In genomic region chr10:15341502-15342128, GRCh38 we compare ENCODE assay signal across 17 cellular contexts.
"Had no signal": no experiment of that assay in that cellular context is flagged by ENCODE, and none has a peak within 500 bp of the region (broad histone marks: within the 10 kb centered on the region; RNA-seq: fewer than 3 reads in every experiment).

No MANE protein-coding gene starts in this region.

- H3K4me3 Mint-ChIP-seq: endodermal cell, memory B cell, naive B cell had no signal

- H3K36me3 Mint-ChIP-seq: memory B cell, naive B cell had no signal

- H3K4me1 Mint-ChIP-seq: memory B cell, naive B cell had no signal

- H3K9me3 Mint-ChIP-seq: endodermal cell, memory B cell, naive B cell had no signal

- DNase-seq: colonic mucosa; effector CD4-positive, alpha-beta T cell; endodermal cell; heart right ventricle; hypothalamus; islet precursor cell; left lung; lower lobe of right lung; naive B cell; small intestine; stimulated activated CD4-positive, alpha-beta T cell treated with anti-CD3 and anti-CD28 coated beads, Interleukin-12 subunit alpha, Interleukin-12 subunit beta, amount 100 ng/mL, for 4 hours; stimulated activated naive CD4-positive, alpha-beta T cell; stomach; substantia nigra; transverse colon had no signal

- ATAC-seq: esophagus mucosa, heart right ventricle, left lung, lower lobe of right lung had no signal

- H3K27ac Mint-ChIP-seq: endodermal cell, memory B cell, naive B cell had no signal
